8 cellular contexts compared by ENCODE assay signal in genomic region chr1:70675737-70676156, GRCh38.
DNase-seq lines count a peak whose midpoint lies in the region; ATAC-seq and TF ChIP-seq lines count a peak whose summit lies in the region.

No MANE protein-coding gene starts in this region.

- H3K9me3 ChIP-seq in SK-N-SH = no peaks in the 10 kb centered on the region

- TF ChIP-seq RAD21 in SK-N-SH (IDR thresholded peaks at IDR 0.05; ENCODE audit: low read length) = no peak

- CTCF ChIA-PET in SK-N-SH (lab: Yijun Ruan, JAX) = interaction anchor here (6.7 kb wide), 1 partner anchor 10 kb away, joined by 47 read pairs; no protein-coding TSS in a partner anchor

- TF ChIP-seq CTCF in SK-N-SH (IDR thresholded peaks at IDR 0.05) = no peak

- H3K27me3 ChIP-seq in SK-N-SH (ENCODE audit: insufficient read depth) = no peaks in the 10 kb centered on the region

- ATAC-seq in GM18511 (IDR thresholded peaks at IDR 0.05; ENCODE audit: unreplicated experiment) (peak; percentile 85), GM21786 (IDR thresholded peaks at IDR 0.05; ENCODE audit: unreplicated experiment) (peak; percentile 59), HG03571 (IDR thresholded peaks at IDR 0.05; ENCODE audit: unreplicated experiment) (peak; percentile 83), HG02571 (IDR thresholded peaks at IDR 0.05; ENCODE audit: unreplicated experiment) (no peak)

- no peaks in the 10 kb centered on the region for H3F3A ChIP-seq in SK-N-SH (replicated peaks; ENCODE audit: insufficient read depth)

- no peak overlapping the region for H3K27ac ChIP-seq in substantia nigra (ENCODE audit: low read depth, low read length, poor library complexity, severe bottlenecking)
- no peak overlapping the region for H3K27ac ChIP-seq in SK-N-SH (ENCODE audit: low read depth in 2 of 2, low read length in 1 of 2)

- H3K4me3 ChIP-seq in SK-N-SH (ENCODE audit: low read depth in 2 of 2, low read length in 1 of 2) = no peak overlapping the region

- no peaks in the 10 kb centered on the region for H4K20me1 ChIP-seq in SK-N-SH (ENCODE audit: insufficient read depth)

- H3K9me2 ChIP-seq in SK-N-SH = no peaks in the 10 kb centered on the region

- H3K4me2 ChIP-seq in SK-N-SH = no peak overlapping the region

- no peaks in the 10 kb centered on the region for H3K36me3 ChIP-seq in SK-N-SH (replicated peaks in 1 of 2; ENCODE audit: control insufficient read depth in 1 of 2, insufficient read depth in 2 of 2, low read length in 1 of 2)

- DNase-seq in germinal center (ENCODE audit: low spot score) = peak; percentile 25
- no peak for DNase-seq in substantia nigra (lab: John Stamatoyannopoulos, UW)
- DNase-seq in activated gamma-delta T cell (lab: John Stamatoyannopoulos, UW) = no peak
- no peak for DNase-seq in SK-N-SH

- H3K4me1 ChIP-seq in SK-N-SH (ENCODE audit: control insufficient read depth in 1 of 2, insufficient read depth in 2 of 2, low read depth in 1 of 2, low read length in 1 of 2) = peaks cover 0 to 3% of the 10 kb centered on the region in 2 experiments; a peak in 1 of 4 replicates

- no peak for TF ChIP-seq EP300 in SK-N-SH (IDR thresholded peaks at IDR 0.05; ENCODE audit: borderline replicate concordance in 1 of 2, low read depth in 1 of 2, low read length in 1 of 2)

- no peak overlapping the region for H3K9ac ChIP-seq in SK-N-SH

- 92% methylated on average over 5 of the region's 5 CpGs for WGBS in SK-N-SH (ENCODE audit: low lambda C conversion rate)

- H2AFZ ChIP-seq in SK-N-SH (ENCODE audit: low read depth) = no peak overlapping the region

- no peaks in the 10 kb centered on the region for H3K79me2 ChIP-seq in SK-N-SH (ENCODE audit: insufficient read depth)

- POLR2A ChIA-PET in SK-N-SH (lab: Yijun Ruan, JAX) = no interaction called here

TF ChIP-seq in SK-N-SH, 30 proteins besides CTCF, POLR2A, EP300 and RAD21:
- TF ChIP-seq YY1 (IDR thresholded peaks at IDR 0.05; ENCODE audit: low read depth) (no peak), MEF2A (IDR thresholded peaks at IDR 0.05; ENCODE audit: borderline replicate concordance, low read depth) (no peak), IRF3 (IDR thresholded peaks at IDR 0.05; ENCODE audit: low read depth, low read length) (no peak), REST (IDR thresholded peaks at IDR 0.05; ENCODE audit: low read depth, low read length) (no peak), JUND (IDR thresholded peaks at IDR 0.05) (no peak), POLR2AphosphoS5 (IDR thresholded peaks at IDR 0.05; ENCODE audit: low read depth, low read length) (no peak), RCOR1 (IDR thresholded peaks at IDR 0.05; ENCODE audit: low read length) (no peak), PBX3 (IDR thresholded peaks at IDR 0.05) (no peak), MXI1 (IDR thresholded peaks at IDR 0.05; ENCODE audit: low read depth, low read length) (no peak), TCF12 (IDR thresholded peaks at IDR 0.05) (no peak), MAX (IDR thresholded peaks at IDR 0.05; ENCODE audit: low read depth) (no peak), RFX5 (IDR thresholded peaks at IDR 0.05; ENCODE audit: low read length) (no peak), GABPA (IDR thresholded peaks at IDR 0.05; ENCODE audit: low read depth) (no peak), ELF1 (IDR thresholded peaks at IDR 0.05) (no peak), CHD2 (IDR thresholded peaks at IDR 0.05; ENCODE audit: low read length, partially characterized antibody) (no peak), FOXM1 (IDR thresholded peaks at IDR 0.05; ENCODE audit: low read depth) (no peak)
